Comparison of ENCODE assay signal across 1 cellular context in genomic region chr16:81598083-81598482, GRCh38.
TF ChIP-seq lines count a peak whose summit lies in the region.

No MANE protein-coding gene starts in this region.

TF ChIP-seq in HCT116, 20 proteins besides CTCF, POLR2A, EP300 and RAD21 (continued from another document):
- no peak for TF ChIP-seq SRF (IDR thresholded peaks at IDR 0.05; ENCODE audit: low read depth)
- no peak for TF ChIP-seq SP1 (IDR thresholded peaks at IDR 0.05; ENCODE audit: low read depth)
- no peak for TF ChIP-seq ELF1 (IDR thresholded peaks at IDR 0.05; ENCODE audit: borderline replicate concordance, low read depth)
